Comparison of ENCODE assay signal across 10 cellular contexts in genomic region chr2:111930875-111931274, GRCh38. TPM values are rescaled to one million over a fixed set of nuclear protein-coding genes. Genes with fewer than 3 reads are reported as not detected.
A peak's percentile ranks its signal among the peaks of the same experiment; 100 is the strongest.
DNase-seq lines count a peak whose midpoint lies in the region; ATAC-seq and TF ChIP-seq lines count a peak whose summit lies in the region.
"Had no signal": no experiment of that assay in that cellular context is flagged by ENCODE, and none has a peak within 500 bp of the region (broad histone marks: within the 10 kb centered on the region; RNA-seq: fewer than 3 reads in every experiment).

No MANE protein-coding gene starts in this region.

- H3K4ac ChIP-seq in H9 (ENCODE audit: low read depth, low read length) = no peak overlapping the region

- no peak overlapping the region for H2AFZ ChIP-seq in H9 (ENCODE audit: low read length)
- H2AFZ ChIP-seq in hepatocyte = no peak overlapping the region

- H3K4me1 Mint-ChIP-seq in H9 = peaks cover 10 to 16% of the 10 kb centered on the region in 2 experiments

- ATAC-seq in HG02759 (IDR thresholded peaks at IDR 0.05; ENCODE audit: unreplicated experiment) (no peak), HG03520 (IDR thresholded peaks at IDR 0.05; ENCODE audit: unreplicated experiment) (no peak)

- no peak overlapping the region for H3K4me3 ChIP-seq in adipocyte (ENCODE audit: low read length)
- H3K4me3 ChIP-seq in hepatocyte = no peak overlapping the region
- H3K4me3 ChIP-seq: ovary had no signal

- DNase-seq in AG09319 (ENCODE audit: extremely low read depth, low read depth) (peak; percentile 14), H9 (no peak), adipocyte (ENCODE audit: low read depth) (peak; percentile 72), hepatocyte (ENCODE audit: low spot score) (no peak), erythroblast (lab: John Stamatoyannopoulos, UW) (no peak), DMS 273 treated with DMSO at 0.1 percent for 48 hours (lab: John Stamatoyannopoulos, UW) (no peak)
- DNase-seq: GF-D8, ovary had no signal

- no peaks in the 10 kb centered on the region for H3K9me2 ChIP-seq in hepatocyte (replicated peaks; ENCODE audit: insufficient read depth)

- H3K18ac ChIP-seq in H9 (ENCODE audit: insufficient read length, low read depth, low read length) = no peak overlapping the region

- TF ChIP-seq POLR2A in erythroblast (IDR thresholded peaks at IDR 0.05; ENCODE audit: low read length) = no peak

- no peak overlapping the region for H3K4me3 Mint-ChIP-seq in H9

- no peak overlapping the region for H4K5ac ChIP-seq in H9 (ENCODE audit: insufficient read length, low read depth, low read length)

- no peaks in the 10 kb centered on the region for H3K27me3 ChIP-seq in H9 (ENCODE audit: insufficient read depth, low read length)
- peaks cover 5% of the 10 kb centered on the region for H3K27me3 ChIP-seq in adipocyte (replicated peaks; ENCODE audit: control insufficient read depth, insufficient read depth, low read length)
- H3K27me3 ChIP-seq in hepatocyte = no peaks in the 10 kb centered on the region
- H3K27me3 ChIP-seq: ovary had no signal

- H3T11ph ChIP-seq in H9 (ENCODE audit: low read length) = no peak overlapping the region

- no peak overlapping the region for H2BK120ac ChIP-seq in H9 (ENCODE audit: low read depth, low read length, poor library complexity, severe bottlenecking)

- no peak overlapping the region for H3K9ac ChIP-seq in H9 (ENCODE audit: extremely low read depth, insufficient read length, low read length)
- H3K9ac ChIP-seq in adipocyte (ENCODE audit: low read length) = no peak overlapping the region

- no peaks in the 10 kb centered on the region for H3K23me2 ChIP-seq in H9 (ENCODE audit: insufficient read length, low read depth, low read length, poor library complexity, severe bottlenecking)

- no peaks in the 10 kb centered on the region; the same call in 1 of the 2 replicates for H3K4me1 ChIP-seq in H9 (ENCODE audit: insufficient read depth, low read length)
- H3K4me1 ChIP-seq in adipocyte (ENCODE audit: control insufficient read depth, insufficient read depth, low read length) = peaks cover 6% of the 10 kb centered on the region
- peaks cover 13% of the 10 kb centered on the region for H3K4me1 ChIP-seq in hepatocyte (ENCODE audit: insufficient read depth)

- H4K20me1 ChIP-seq in H9 (ENCODE audit: control insufficient read depth, insufficient read depth, insufficient read length) (no peaks in the 10 kb centered on the region), hepatocyte (ENCODE audit: insufficient read depth, poor library complexity, severe bottlenecking) (peaks cover 3% of the 10 kb centered on the region)

- H2BK15ac ChIP-seq in H9 (ENCODE audit: low read depth, low read length) = no peak overlapping the region

- H3K36me3 Mint-ChIP-seq in H9 (ENCODE audit: insufficient read depth in 1 of 3, low read depth in 3 of 3) = peaks cover 7 to 35% (median 14%) of the 10 kb centered on the region in 3 experiments

- H2BK12ac ChIP-seq in H9 (ENCODE audit: insufficient read length, low read depth, low read length) = no peak overlapping the region

- H2BK5ac ChIP-seq in H9 (ENCODE audit: insufficient read length, low read length) = no peak overlapping the region

- no peak overlapping the region for H2BK20ac ChIP-seq in H9 (ENCODE audit: low read depth, low read length, poor library complexity, severe bottlenecking)

- H3K23ac ChIP-seq in H9 (ENCODE audit: insufficient read length, low read depth, low read length) = no peak overlapping the region

- no CpG with 5 or more reads among the region's 2 CpGs for WGBS in H9 (ENCODE audit: extremely low coverage, insufficient read length, low lambda C conversion rate)
- WGBS in hepatocyte (ENCODE audit: low lambda C conversion rate, missing lambda C conversion rate) = 73% methylated on average over 2 of the region's 2 CpGs

- no peak overlapping the region for H4K91ac ChIP-seq in H9 (ENCODE audit: insufficient read length, low read depth, low read length)

- no peak overlapping the region for H3K56ac ChIP-seq in H9 (ENCODE audit: insufficient read length, low read depth, low read length)

- H3K27ac Mint-ChIP-seq in H9 = peak overlapping the region; percentile 49 to 82 (median 76); a peak in 3 of 7 replicates

- TF ChIP-seq CTCF in AG09319 (IDR thresholded peaks at IDR 0.05; ENCODE audit: low read depth, low read length) = no peak
- no peak for TF ChIP-seq CTCF in H9 (conservative IDR thresholded peaks at IDR 0.05)
- no peak for TF ChIP-seq CTCF in hepatocyte (IDR thresholded peaks at IDR 0.05; ENCODE audit: poor library complexity)

- no peak overlapping the region for H3K4me2 ChIP-seq in H9 (ENCODE audit: insufficient read depth, insufficient read length, low read length)
- no peak overlapping the region for H3K4me2 ChIP-seq in hepatocyte

- H3K9me3 ChIP-seq in H9 (ENCODE audit: control insufficient read depth, low read depth, low read length) = no peaks in the 10 kb centered on the region
- H3K9me3 ChIP-seq in adipocyte (ENCODE audit: control insufficient read depth, low read length) = no peaks in the 10 kb centered on the region
- no peaks in the 10 kb centered on the region for H3K9me3 ChIP-seq in hepatocyte (ENCODE audit: low read depth)
- H3K9me3 ChIP-seq: ovary had no signal

- H3K79me1 ChIP-seq in H9 (ENCODE audit: insufficient read depth, low read depth, low read length, poor library complexity, severe bottlenecking) = no peaks in the 10 kb centered on the region

- H3K14ac ChIP-seq in H9 (ENCODE audit: insufficient read depth, low read length) = no peak overlapping the region

- H3K27ac ChIP-seq in H9 (ENCODE audit: insufficient read length, low read depth, low read length) = no peak overlapping the region
- H3K27ac ChIP-seq in hepatocyte = peak overlapping the region; percentile 40
- H3K27ac ChIP-seq: ovary had no signal

- H4K8ac ChIP-seq in H9 (replicated peaks; ENCODE audit: insufficient read length, low read depth, low read length) = no peak overlapping the region

- no peaks in the 10 kb centered on the region for H3K27me3 Mint-ChIP-seq in H9 (ENCODE audit: low read depth)

- no peaks in the 10 kb centered on the region for H3K79me2 ChIP-seq in H9 (ENCODE audit: insufficient read depth, low read length)
- peaks cover 54% of the 10 kb centered on the region for H3K79me2 ChIP-seq in hepatocyte

- H2AK5ac ChIP-seq in H9 (ENCODE audit: insufficient read length, low read length) = no peak overlapping the region

- H3K36me3 ChIP-seq in adipocyte (ENCODE audit: control insufficient read depth, insufficient read depth, low read length, severe bottlenecking) = no peaks in the 10 kb centered on the region
- no peaks in the 10 kb centered on the region for H3K36me3 ChIP-seq in hepatocyte (replicated peaks; ENCODE audit: insufficient read depth, low read depth)
- H3K36me3 ChIP-seq: ovary had no signal

- H3K9me3 Mint-ChIP-seq in H9 = peaks cover 8 to 10% of the 10 kb centered on the region in 2 experiments

RNA-seq across cellular contexts. Expression of gene MERTK, which starts 32.5 kb away (rescaled TPM):
- total RNA-seq in H9 (2021) (4.2 and 4.8 TPM in 2 replicates), hepatocyte (27.0 and 29.6 TPM in 2 replicates)
- polyA plus RNA-seq in hepatocyte = 15.0 and 16.4 TPM in 2 replicates

RNA-seq across cellular contexts. Expression of gene ANAPC1, which starts 46.9 kb away (rescaled TPM):
- total RNA-seq in H9 (2021) = 79.1 and 87.7 TPM in 2 replicates
- 29.9 and 44.3 TPM in 2 replicates for total RNA-seq in hepatocyte
- polyA plus RNA-seq in hepatocyte = 7.7 and 9.3 TPM in 2 replicates

Comparison
In these comparisons a context has a peak if more than half of its experiments do, and no peak if none do; other contexts are left out.
1. DNase-seq: peak in AG09319 (single experiment) and adipocyte (single experiment); none in H9 (single experiment), hepatocyte (single experiment), erythroblast (0 of 2) and DMS 273 treated with DMSO at 0.1 percent for 48 hours (single experiment).